27 cellular contexts compared by ENCODE assay signal in the genomic region with DNA sequence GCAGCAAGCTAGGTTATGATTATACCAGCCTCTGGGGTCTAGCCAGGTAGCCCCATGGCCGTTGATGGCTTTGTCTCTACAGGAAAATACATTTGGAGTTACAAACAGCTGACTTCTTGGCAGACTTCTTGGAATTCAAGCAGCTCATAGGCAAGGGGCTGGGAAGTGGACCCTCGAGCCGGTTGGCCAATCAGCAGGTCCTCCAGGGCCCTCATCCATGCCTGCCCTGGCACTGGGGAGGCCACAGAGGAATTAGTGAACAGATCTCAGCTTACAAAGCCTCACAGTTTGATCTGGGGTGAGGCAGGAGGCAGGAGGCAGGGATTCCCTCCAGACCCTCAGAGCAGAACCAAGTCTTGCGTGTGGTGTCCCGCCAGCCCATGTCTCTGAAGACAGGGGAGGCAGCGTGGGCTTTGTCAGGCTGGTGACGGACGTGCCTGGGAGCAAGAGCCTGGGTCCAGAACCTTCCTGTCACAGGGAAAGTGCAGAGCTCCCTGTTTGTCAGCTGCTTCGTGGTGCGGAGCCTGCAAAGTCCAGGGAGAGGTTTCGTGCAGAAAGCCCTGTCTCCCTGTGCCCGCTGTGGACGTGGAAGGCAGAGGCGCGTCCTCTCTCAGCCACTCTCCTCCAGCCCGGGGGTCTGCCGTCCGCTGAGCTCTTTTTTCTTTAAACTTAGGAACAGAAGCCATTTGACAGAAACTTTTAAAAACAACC.
"Had no signal": no experiment of that assay in that cellular context is flagged by ENCODE, and none has a peak within 500 bp of the region (broad histone marks: within the 10 kb centered on the region; RNA-seq: fewer than 3 reads in every experiment).

No MANE protein-coding gene starts in this region.

- H3K36me3 ChIP-seq: esophagus squamous epithelium, neutrophil, right atrium auricular region, suprapubic skin had no signal

- H3K4me3 Mint-ChIP-seq: effector memory CD8-positive, alpha-beta T cell; mesothelial cell of epicardium; naive B cell; natural killer cell treated with Interleukin-12 subunit alpha and Interleukin-12 subunit beta and Interleukin-15 and Interleukin-18, amount 100 ng/mL, for 72 hours; stimulated activated naive CD8-positive, alpha-beta T cell treated with anti-CD3 and anti-CD28 coated beads, Interleukin-15, amount 100 ng/mL, for 72 hours; type B pancreatic cell had no signal

- H3K4me1 Mint-ChIP-seq: naive B cell; stimulated activated naive CD8-positive, alpha-beta T cell treated with anti-CD3 and anti-CD28 coated beads, Interleukin-15, amount 100 ng/mL, for 72 hours had no signal

- H3K9me3 Mint-ChIP-seq: effector memory CD8-positive, alpha-beta T cell; mesothelial cell of epicardium; naive B cell; natural killer cell treated with Interleukin-12 subunit alpha and Interleukin-12 subunit beta and Interleukin-15 and Interleukin-18, amount 100 ng/mL, for 72 hours; stimulated activated naive CD8-positive, alpha-beta T cell treated with anti-CD3 and anti-CD28 coated beads, Interleukin-15, amount 100 ng/mL, for 72 hours; type B pancreatic cell had no signal

- H3K4me3 ChIP-seq: esophagus squamous epithelium, mucosa of descending colon, right atrium auricular region, smooth muscle cell, suprapubic skin had no signal

- H3K4me1 ChIP-seq: parathyroid adenoma had no signal

- H3K27me3 ChIP-seq: esophagus squamous epithelium, right atrium auricular region, suprapubic skin had no signal

- H3K27ac ChIP-seq: esophagus squamous epithelium, neutrophil, parathyroid adenoma, right atrium auricular region, suprapubic skin had no signal

- H3K27ac Mint-ChIP-seq: effector memory CD8-positive, alpha-beta T cell; mesothelial cell of epicardium; naive B cell; natural killer cell treated with Interleukin-12 subunit alpha and Interleukin-12 subunit beta and Interleukin-15 and Interleukin-18, amount 100 ng/mL, for 72 hours; progenitor cell of endocrine pancreas; stimulated activated naive CD8-positive, alpha-beta T cell treated with anti-CD3 and anti-CD28 coated beads, Interleukin-15, amount 100 ng/mL, for 72 hours; type B pancreatic cell had no signal

- ATAC-seq: effector memory CD8-positive, alpha-beta T cell; left lobe of liver; mucosa of descending colon; natural killer cell treated with Interleukin-12 subunit alpha and Interleukin-12 subunit beta and Interleukin-15 and Interleukin-18, amount 100 ng/mL, for 72 hours; sciatic nerve; stimulated activated naive CD8-positive, alpha-beta T cell treated with anti-CD3 and anti-CD28 coated beads, Interleukin-15, amount 100 ng/mL, for 72 hours had no signal

- H3K9me3 ChIP-seq: esophagus squamous epithelium, mucosa of descending colon, neutrophil, right atrium auricular region, suprapubic skin had no signal

- H3K36me3 Mint-ChIP-seq: mesothelial cell of epicardium; naive B cell; natural killer cell treated with Interleukin-12 subunit alpha and Interleukin-12 subunit beta and Interleukin-15 and Interleukin-18, amount 100 ng/mL, for 72 hours had no signal

- DNase-seq: cortex of kidney; effector memory CD8-positive, alpha-beta T cell; erythroblast; esophagus squamous epithelium; foreskin melanocyte; head of caudate nucleus; kidney; mesenchymal stem cell; mucosa of descending colon; naive B cell; stimulated activated CD4-positive, alpha-beta T cell treated with anti-CD3 and anti-CD28 coated beads, Interleukin-12 subunit alpha, Interleukin-12 subunit beta, amount 100 ng/mL, for 4 hours; stimulated activated CD4-positive, alpha-beta T cell treated with anti-CD3 and anti-CD28 coated beads, Interleukin-1b, Interleukin-23, amount 100 ng/mL, for 48 hours; stimulated activated CD4-positive, alpha-beta T cell treated with anti-CD3 and anti-CD28 coated beads, Interleukin-4, amount 100 ng/mL, for 1 hour; stimulated activated CD8-positive, alpha-beta memory T cell treated with anti-CD3 and anti-CD28 coated beads, Interleukin-4, amount 100 ng/mL, for 48 hours; stimulated activated naive CD4-positive, alpha-beta T cell; stimulated activated naive CD8-positive, alpha-beta T cell treated with anti-CD3 and anti-CD28 coated beads, Interleukin-15, amount 100 ng/mL, for 72 hours had no signal
